In genomic region chr7:23804707-23805106, GRCh38 we compare ENCODE assay signal across 30 cellular contexts.
"Had no signal": no experiment of that assay in that cellular context is flagged by ENCODE, and none has a peak within 500 bp of the region (broad histone marks: within the 10 kb centered on the region; RNA-seq: fewer than 3 reads in every experiment).

No MANE protein-coding gene starts in this region.

- DNase-seq: naive thymus-derived CD8-positive, alpha-beta T cell; nephron progenitor cell; nucleus accumbens; pancreas; psoas muscle; right cardiac atrium; right lobe of liver; sigmoid colon; small intestine; spleen; stimulated activated CD4-positive, alpha-beta T cell treated with anti-CD3 and anti-CD28 coated beads, Interleukin-12 subunit alpha, Interleukin-12 subunit beta, amount 100 ng/mL, for 4 hours; stimulated activated CD4-positive, alpha-beta T cell treated with anti-CD3 and anti-CD28 coated beads, Interleukin-1b, Interleukin-23, amount 100 ng/mL, for 48 hours; stimulated activated CD4-positive, alpha-beta T cell treated with anti-CD3 and anti-CD28 coated beads, Interleukin-4, amount 100 ng/mL, for 1 hour; stimulated activated CD4-positive, alpha-beta T cell treated with anti-CD3 and anti-CD28 coated beads, Interleukin-4, amount 100 ng/mL, for 4 hours; stimulated activated CD8-positive, alpha-beta memory T cell treated with anti-CD3 and anti-CD28 coated beads, Interleukin-4, amount 100 ng/mL, for 48 hours; stimulated activated naive CD4-positive, alpha-beta T cell; stimulated activated naive CD8-positive, alpha-beta T cell treated with anti-CD3 and anti-CD28 coated beads, Interleukin-15, amount 100 ng/mL, for 72 hours; stimulated activated naive CD8-positive, alpha-beta T cell treated with anti-CD3 and anti-CD28 coated beads, Interleukin-15, Interleukin-2, amounts not matched to agents 100 U/mL and 50 U/mL, for 24 hours; substantia nigra; testis; tibial artery; transverse colon; upper lobe of right lung; uterus had no signal

- H3K4me3 Mint-ChIP-seq: naive thymus-derived CD8-positive, alpha-beta T cell; natural killer cell treated with Interleukin-12 subunit alpha and Interleukin-12 subunit beta and Interleukin-15 and Interleukin-18, amount 100 ng/mL, for 72 hours; nephron progenitor cell; neural crest cell; stimulated activated memory B cell treated with anti-CD40 and anti-IgM and Interleukin-4, amounts not matched to agents 10 μg/mL and 1 μg/mL and 100 μg/mL, for 72 hours; stimulated activated naive CD8-positive, alpha-beta T cell treated with anti-CD3 and anti-CD28 coated beads, Interleukin-15, amount 100 ng/mL, for 72 hours; type B pancreatic cell had no signal

- ATAC-seq: naive thymus-derived CD8-positive, alpha-beta T cell; natural killer cell treated with Interleukin-12 subunit alpha and Interleukin-12 subunit beta and Interleukin-15 and Interleukin-18, amount 100 ng/mL, for 72 hours; psoas muscle; right cardiac atrium; right lobe of liver; stimulated activated memory B cell treated with anti-CD40 and anti-IgM and Interleukin-4, amounts not matched to agents 10 μg/mL and 1 μg/mL and 100 μg/mL, for 72 hours; stimulated activated naive CD8-positive, alpha-beta T cell treated with anti-CD3 and anti-CD28 coated beads, Interleukin-15, amount 100 ng/mL, for 72 hours; stimulated activated naive CD8-positive, alpha-beta T cell treated with anti-CD3 and anti-CD28 coated beads, Interleukin-15, Interleukin-2, amounts not matched to agents 100 U/mL and 50 U/mL, for 24 hours; upper lobe of right lung had no signal

- H3K4me1 ChIP-seq: pancreas, psoas muscle, sigmoid colon, spleen, suprapubic skin, testis, tibial artery, transverse colon, upper lobe of right lung, uterus had no signal

- H3K27ac ChIP-seq: neutrophil, pancreas, psoas muscle, right lobe of liver, sigmoid colon, spleen, suprapubic skin, testis, tibial artery, transverse colon, upper lobe of right lung, uterus had no signal

- H3K36me3 Mint-ChIP-seq: stimulated activated memory B cell treated with anti-CD40 and anti-IgM and Interleukin-4, amounts not matched to agents 10 μg/mL and 1 μg/mL and 100 μg/mL, for 72 hours; type B pancreatic cell had no signal

- H3K9me3 Mint-ChIP-seq: neural crest cell, type B pancreatic cell had no signal

- H3K9me3 ChIP-seq: neutrophil, pancreas, right lobe of liver, testis, transverse colon, upper lobe of right lung, uterus had no signal

- H3K27me3 ChIP-seq: neutrophil, pancreas, right lobe of liver, sigmoid colon, spleen, suprapubic skin, testis, tibial artery, transverse colon, upper lobe of right lung, uterus had no signal

- H3K4me1 Mint-ChIP-seq: naive thymus-derived CD8-positive, alpha-beta T cell; neural crest cell; stimulated activated memory B cell treated with anti-CD40 and anti-IgM and Interleukin-4, amounts not matched to agents 10 μg/mL and 1 μg/mL and 100 μg/mL, for 72 hours; stimulated activated naive CD8-positive, alpha-beta T cell treated with anti-CD3 and anti-CD28 coated beads, Interleukin-15, amount 100 ng/mL, for 72 hours had no signal

- H3K27me3 Mint-ChIP-seq: stimulated activated memory B cell treated with anti-CD40 and anti-IgM and Interleukin-4, amounts not matched to agents 10 μg/mL and 1 μg/mL and 100 μg/mL, for 72 hours; type B pancreatic cell had no signal

- H3K36me3 ChIP-seq: neutrophil, pancreas, right lobe of liver, sigmoid colon, spleen, suprapubic skin, tibial artery, transverse colon, upper lobe of right lung, uterus had no signal

- FAIRE-seq: pancreas, small intestine had no signal

- H3K27ac Mint-ChIP-seq: naive thymus-derived CD8-positive, alpha-beta T cell; natural killer cell treated with Interleukin-12 subunit alpha and Interleukin-12 subunit beta and Interleukin-15 and Interleukin-18, amount 100 ng/mL, for 72 hours; nephron progenitor cell; stimulated activated memory B cell treated with anti-CD40 and anti-IgM and Interleukin-4, amounts not matched to agents 10 μg/mL and 1 μg/mL and 100 μg/mL, for 72 hours; stimulated activated naive CD8-positive, alpha-beta T cell treated with anti-CD3 and anti-CD28 coated beads, Interleukin-15, amount 100 ng/mL, for 72 hours; type B pancreatic cell had no signal

- H3K4me3 ChIP-seq: pancreas, psoas muscle, right lobe of liver, sigmoid colon, spleen, suprapubic skin, testis, tibial artery, transverse colon, upper lobe of right lung, uterus had no signal
